8 cellular contexts compared by ENCODE assay signal in the genomic region with DNA sequence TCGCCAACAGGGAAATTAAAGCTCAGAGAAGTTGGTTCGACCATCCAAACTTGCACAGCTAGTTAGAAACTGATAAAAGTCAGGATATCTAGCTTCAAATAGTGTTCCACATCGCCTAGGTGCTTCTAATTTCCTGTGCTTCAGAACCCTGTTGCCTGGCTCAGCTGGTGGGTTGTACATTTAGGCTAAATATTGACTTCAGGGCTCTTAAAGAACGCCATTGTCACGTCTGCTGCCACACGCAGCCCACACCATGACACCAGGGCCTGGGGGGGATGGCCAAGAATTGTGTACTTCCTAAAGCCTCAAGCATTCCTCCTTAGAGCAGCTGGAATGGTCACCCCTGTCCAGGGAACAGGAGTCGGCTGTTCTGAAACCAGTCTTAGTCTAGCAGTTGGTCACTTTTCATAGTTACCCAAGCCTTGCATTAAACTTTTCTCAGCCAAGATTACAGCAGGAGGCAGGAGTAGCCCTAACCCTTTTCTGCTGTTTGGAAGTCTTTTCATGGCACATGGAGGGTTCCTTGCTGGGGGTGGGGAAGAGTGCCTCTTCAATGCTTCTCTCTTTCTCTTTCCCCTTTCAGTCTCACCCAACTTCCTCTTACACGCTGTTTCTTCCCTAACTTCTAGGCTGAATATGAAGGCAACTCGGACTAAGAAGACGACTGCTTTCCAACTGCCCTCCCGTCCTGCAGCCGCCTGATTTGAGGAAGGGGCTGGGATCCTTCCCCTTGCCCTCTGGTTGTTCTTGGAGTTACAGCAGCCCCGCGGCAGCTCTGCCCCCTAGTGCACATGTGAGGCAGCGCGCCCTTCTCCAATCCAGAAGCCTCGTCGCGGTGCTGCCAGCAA. TPM values are rescaled to one million over a fixed set of nuclear protein-coding genes. Genes with fewer than 3 reads are reported as not detected.
DNase-seq lines count a peak whose midpoint lies in the region; ATAC-seq, FAIRE-seq and TF ChIP-seq lines count a peak whose summit lies in the region.

No MANE protein-coding gene starts in this region.

- 0 out of 2 replicates have a peak, but pooled peaks cover 8% of the 10 kb centered on the region for H3K9me1 ChIP-seq in IMR-90 (ENCODE audit: insufficient read depth, low read length)

- H3K4me1 ChIP-seq in IMR-90 (ENCODE audit: control insufficient read depth, insufficient read depth, low read length) = peaks cover 4% of the 10 kb centered on the region; the same call in 1 of the 2 replicates
- peaks cover 29% of the 10 kb centered on the region for H3K4me1 ChIP-seq in RWPE2 (ENCODE audit: insufficient read depth, poor library complexity, severe bottlenecking)

- H3K9me3 Mint-ChIP-seq in nephron = no peaks in the 10 kb centered on the region

- peak; percentile 82 for DNase-seq in DMS114 treated with DMSO at 0.1 percent for 48 hours (lab: John Stamatoyannopoulos, UW; ENCODE audit: unreplicated experiment)
- DNase-seq in IMR-90 = peak; percentile 64
- no peak for DNase-seq in RWPE2 (ENCODE audit: low spot score)
- peak; percentile 23 for DNase-seq in activated gamma-delta T cell (lab: John Stamatoyannopoulos, UW)
- DNase-seq in fibroblast of villous mesenchyme (ENCODE audit: low read depth) = peak; percentile 81
- DNase-seq in substantia nigra (lab: John Stamatoyannopoulos, UW) = peak; percentile 35 to 85 (median 73)
- DNase-seq in RCC 7860 (ENCODE audit: low spot score) = no peak

- no peak for FAIRE-seq in RCC 7860 (lab: Jason Lieb, UNC)

- peak overlapping the region; percentile 8; the same call in 1 of the 2 replicates for H4K5ac ChIP-seq in IMR-90 (ENCODE audit: low read depth, low read length)

- H3K56ac ChIP-seq in IMR-90 (ENCODE audit: extremely low read depth, insufficient read depth, low read length) = peak overlapping the region; percentile 53; the same call in 1 of the 2 replicates

- peak overlapping the region; percentile 88 for H2BK120ac ChIP-seq in IMR-90 (ENCODE audit: low read depth, low read length)

- H3K4me3 ChIP-seq in IMR-90 (ENCODE audit: insufficient read depth, low read depth, low read length) (peak overlapping the region; percentile 85), RWPE2 (ENCODE audit: severe bottlenecking) (peak overlapping the region; percentile 52), fibroblast of villous mesenchyme (ENCODE audit: low read depth, low read length) (peak overlapping the region; percentile 72)

- peak overlapping the region; percentile 89 for H3K4me2 ChIP-seq in IMR-90 (ENCODE audit: low read depth, low read length)

- intact Hi-C loops in IMR-90 (cut with micrococcal nuclease) = loop anchor here (1.0 to 10.0 kb wide), 4 partner anchors 17 to 351 kb away; partner anchors contain the start of gene FOS

- TF ChIP-seq RAD21 in IMR-90 (IDR thresholded peaks at IDR 0.05; ENCODE audit: low read length) = peak; percentile 84

- dilution Hi-C loops in IMR-90 (cut with HindIII; ENCODE audit: low sequenced_read_pairs, unreplicated experiment) = no loop called here

- 0 out of 2 replicates have a peak, but pooled peaks cover 6% of the 10 kb centered on the region for H4K20me1 ChIP-seq in IMR-90 (ENCODE audit: insufficient read depth, low read length)

- peak overlapping the region; percentile 60 for H4K91ac ChIP-seq in IMR-90 (ENCODE audit: insufficient read depth, low read depth, low read length)

- TF ChIP-seq CTCF in IMR-90 (conservative IDR thresholded peaks at IDR 0.05; ENCODE audit: low read depth, low read length) (peak; percentile 94), RWPE2 (IDR thresholded peaks at IDR 0.05; ENCODE audit: poor library complexity, severe bottlenecking) (peak; percentile 99), fibroblast of villous mesenchyme (IDR thresholded peaks at IDR 0.05; ENCODE audit: insufficient read depth, low read depth, low read length) (peak; percentile 99), nephron (IDR thresholded peaks at IDR 0.05; ENCODE audit: unreplicated experiment in 3 of 3) (peak; percentile 95 to 98 (median 97))

- H3K27ac ChIP-seq in IMR-90 (ENCODE audit: insufficient read depth, low read length) = peak overlapping the region; percentile 25
- H3K27ac ChIP-seq in RWPE2 (ENCODE audit: poor library complexity, severe bottlenecking) = peak overlapping the region; percentile 80
- peak overlapping the region; percentile 83 for H3K27ac ChIP-seq in substantia nigra (ENCODE audit: low read depth, low read length, poor library complexity, severe bottlenecking)

- H3K27ac Mint-ChIP-seq in nephron = peak overlapping the region; percentile 74 to 90 (median 83)

- peak overlapping the region; percentile 81; the same call in 2 of the 3 replicates for H2BK15ac ChIP-seq in IMR-90 (ENCODE audit: low read depth, low read length)

- H2AK9ac ChIP-seq in IMR-90 (replicated peaks; ENCODE audit: low read depth, low read length, poor library complexity) = peak overlapping the region; percentile 92

- H2BK5ac ChIP-seq in IMR-90 (ENCODE audit: low read depth, low read length, poor library complexity, severe bottlenecking) = peak overlapping the region; percentile 57

- CTCF ChIA-PET in IMR-90 (lab: Yijun Ruan, JAX) = interaction anchor here (0.6 to 1.3 kb wide), 8 partner anchors 8 to 325 kb away, joined by 3 to 9 read pairs (median 4); no protein-coding TSS in a partner anchor

- ATAC-seq in IMR-90 (ENCODE audit: low read depth) = peak; percentile 46
- peak; percentile 26; the same call in 2 of the 3 replicates for ATAC-seq in RWPE2 (ENCODE audit: low read depth)

- POLR2A ChIA-PET in IMR-90 (lab: Charles Lee; ENCODE audit: unreplicated experiment) = no interaction called here

- no peaks in the 10 kb centered on the region for H3K9me3 ChIP-seq in IMR-90 (ENCODE audit: control insufficient read depth, insufficient read depth, low read length)
- no peaks in the 10 kb centered on the region for H3K9me3 ChIP-seq in RWPE2 (ENCODE audit: severe bottlenecking)

- peaks cover 4% of the 10 kb centered on the region for H3K27me3 Mint-ChIP-seq in nephron (ENCODE audit: low read depth)

- peak overlapping the region; percentile 68 for H2AK5ac ChIP-seq in IMR-90 (ENCODE audit: low read depth, low read length)

- H3K36me3 ChIP-seq in IMR-90 (ENCODE audit: control insufficient read depth, insufficient read depth, low read length) = no peaks in the 10 kb centered on the region
- H3K36me3 ChIP-seq in RWPE2 (ENCODE audit: low read depth) = no peaks in the 10 kb centered on the region

- H3K27me3 ChIP-seq in IMR-90 (ENCODE audit: control insufficient read depth, insufficient read depth, low read length) (no peaks in the 10 kb centered on the region), RWPE2 (ENCODE audit: insufficient read depth, poor library complexity, severe bottlenecking) (no peaks in the 10 kb centered on the region)

- peak overlapping the region; percentile 79 to 82 (median 82) for H3K4me3 Mint-ChIP-seq in nephron

- H3K23ac ChIP-seq in IMR-90 (ENCODE audit: low read depth, low read length) = peak overlapping the region; percentile 90

- WGBS in IMR-90 (ENCODE audit: extremely low coverage in 2 of 2, insufficient read length in 1 of 2), 2 experiments = 9% methylated on average over 7 of the region's 19 CpGs; no CpG with 5 or more reads in 1 of the 2 experiments

- H3K9ac ChIP-seq in IMR-90 (ENCODE audit: low read depth, low read length) = peak overlapping the region; percentile 49

- H2AFZ ChIP-seq in IMR-90 (replicated peaks; ENCODE audit: low read length, poor library complexity) = peak overlapping the region; percentile 100

- peak overlapping the region; percentile 9 to 82; a peak in 3 of 4 replicates for H4K8ac ChIP-seq in IMR-90 (ENCODE audit: low read depth in 2 of 2, low read length in 2 of 2)

- TF ChIP-seq POLR2A in IMR-90 (IDR thresholded peaks at IDR 0.05; ENCODE audit: low read depth, low read length) = no peak

- peak overlapping the region; percentile 89 for H3K4ac ChIP-seq in IMR-90 (ENCODE audit: low read depth, low read length)

- H2BK20ac ChIP-seq in IMR-90 (ENCODE audit: low read depth, low read length) = peak overlapping the region; percentile 79

- H3K14ac ChIP-seq in IMR-90 (replicated peaks; ENCODE audit: low read depth, low read length) = peak overlapping the region; percentile 86

- in situ Hi-C loops in IMR-90 (cut with MboI; ENCODE audit: low sequenced_read_pairs) = loop anchor here (25.0 kb wide), 1 partner anchor 1742 kb away; the partner anchor contains the start of gene IRF2BPL

- H3K4me1 Mint-ChIP-seq in nephron = peaks cover 36% of the 10 kb centered on the region

- peaks cover 0 to 4% of the 10 kb centered on the region in 2 experiments; a peak in 1 of 4 replicates for H3K79me1 ChIP-seq in IMR-90 (ENCODE audit: low read depth in 1 of 2, low read length in 2 of 2)

- peak overlapping the region; percentile 25 for H3K18ac ChIP-seq in IMR-90 (ENCODE audit: low read depth, low read length)

- no TSS peak for BruUV-seq in IMR-90 (replicated peaks; lab: Mats Ljungman, UMichigan)

- no peaks in the 10 kb centered on the region for H3K36me3 Mint-ChIP-seq in nephron (ENCODE audit: low read depth)

TF ChIP-seq in IMR-90, 13 proteins besides CTCF, POLR2A, EP300 and RAD21:
- TF ChIP-seq SMC3 (IDR thresholded peaks at IDR 0.05; ENCODE audit: low read depth, low read length) = peak; percentile 91
- TF ChIP-seq MAZ (IDR thresholded peaks at IDR 0.05; ENCODE audit: borderline replicate concordance, low read depth, low read length) = no peak
- TF ChIP-seq MXI1 (IDR thresholded peaks at IDR 0.05; ENCODE audit: borderline replicate concordance, low read depth, low read length) = no peak; the same call in 1 of the 2 replicates
- no peak for TF ChIP-seq NFE2L2 (IDR thresholded peaks at IDR 0.05; ENCODE audit: low read depth, low read length)
TF ChIP-seq in IMR-90: peak in this region for 1.

RNA-seq across cellular contexts. Expression of gene FOS, which starts 17.1 kb away (rescaled TPM):
- 53.6 and 86.7 TPM in 2 replicates for total RNA-seq in IMR-90 (2012; rRNA removed)
- polyA plus RNA-seq in IMR-90 (2012; rRNA removed) = 171 and 406 TPM in 2 replicates
- 405 and 665 TPM in 2 replicates for polyA plus RNA-seq in IMR-90 (2012; cell fraction: cytosol; rRNA removed)
- polyA plus RNA-seq in IMR-90 (2012; cell fraction: nucleus; rRNA removed; ENCODE audit: low replicate concordance) = 1,840 and 2,271 TPM in 2 replicates
- 108 and 122 TPM in 2 replicates for total RNA-seq in fibroblast of villous mesenchyme

Comparison
In these comparisons a context has a peak if more than half of its experiments do, and no peak if none do; other contexts are left out.
1. DNase-seq: peak in DMS114 treated with DMSO at 0.1 percent for 48 hours (single experiment), IMR-90 (single experiment), activated gamma-delta T cell (single experiment), fibroblast of villous mesenchyme (single experiment) and substantia nigra (49 of 49); none in RWPE2 (single experiment) and RCC 7860 (single experiment).
2. H3K27ac ChIP-seq: peak in every context shown above with its lines; median percentile 83 in substantia nigra; 80 in RWPE2; 25 in IMR-90.
3. Peak in every context shown above with its lines, with median percentiles within 50 percentile points of each other: H3K4me3 ChIP-seq and CTCF ChIP-seq.